Comparison of ENCODE assay signal across 8 cellular contexts in the genomic region with DNA sequence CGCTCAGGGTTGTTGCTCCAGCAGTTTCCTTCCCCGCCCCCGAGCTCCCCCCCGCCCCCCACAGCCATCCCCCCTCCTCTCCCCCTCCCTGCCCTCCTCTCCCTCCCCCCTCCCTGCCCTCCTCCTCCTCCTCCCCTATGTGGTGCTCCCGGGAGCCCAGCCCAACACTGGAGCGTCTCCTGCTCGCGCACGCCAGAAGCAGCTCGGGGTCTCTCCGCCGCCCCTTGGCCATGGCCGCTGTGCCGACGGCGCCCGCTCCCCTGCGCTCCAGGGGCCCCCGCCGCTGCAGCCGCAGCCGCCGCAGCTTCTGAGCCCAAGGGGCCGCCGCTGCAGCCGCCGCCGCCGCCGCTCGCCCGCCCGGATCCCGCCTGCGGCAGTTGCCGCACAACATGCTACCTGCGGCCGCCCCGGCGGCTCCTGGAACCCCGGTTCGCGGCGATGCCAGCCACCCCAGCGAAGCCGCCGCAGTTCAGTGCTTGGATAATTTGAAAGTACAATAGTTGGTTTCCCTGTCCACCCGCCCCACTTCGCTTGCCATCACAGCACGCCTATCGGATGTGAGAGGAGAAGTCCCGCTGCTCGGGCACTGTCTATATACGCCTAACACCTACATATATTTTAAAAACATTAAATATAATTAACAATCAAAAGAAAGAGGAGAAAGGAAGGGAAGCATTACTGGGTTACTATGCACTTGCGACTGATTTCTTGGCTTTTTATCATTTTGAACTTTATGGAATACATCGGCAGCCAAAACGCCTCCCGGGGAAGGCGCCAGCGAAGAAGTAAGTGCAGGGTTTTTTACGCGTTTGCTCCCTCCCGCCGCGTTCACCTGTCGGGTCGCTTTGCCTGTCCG. TPM values are rescaled to one million over a fixed set of nuclear protein-coding genes. Genes with fewer than 3 reads are reported as not detected.
DNase-seq lines count a peak whose midpoint lies in the region; ATAC-seq and TF ChIP-seq lines count a peak whose summit lies in the region.

A gene with protein sequence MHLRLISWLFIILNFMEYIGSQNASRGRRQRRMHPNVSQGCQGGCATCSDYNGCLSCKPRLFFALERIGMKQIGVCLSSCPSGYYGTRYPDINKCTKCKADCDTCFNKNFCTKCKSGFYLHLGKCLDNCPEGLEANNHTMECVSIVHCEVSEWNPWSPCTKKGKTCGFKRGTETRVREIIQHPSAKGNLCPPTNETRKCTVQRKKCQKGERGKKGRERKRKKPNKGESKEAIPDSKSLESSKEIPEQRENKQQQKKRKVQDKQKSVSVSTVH (plus strand): TSS at position 167 of the 856 bp plus-strand sequence. CDS start 522 bp downstream, at position 689.

- no peak for TF ChIP-seq CTCF in liver (IDR thresholded peaks at IDR 0.05; ENCODE audit: low read depth, low read length, missing input control)

- H3K27me3 ChIP-seq in liver (ENCODE audit: control insufficient read depth in 4 of 4, insufficient read depth in 4 of 4, low read length in 3 of 4): peaks cover 2 to 23% (median 5%) of the 10 kb centered on the region in 4 donors
- H3K27me3 ChIP-seq in subcutaneous abdominal adipose tissue (ENCODE audit: control insufficient read depth in 5 of 5, insufficient read depth in 4 of 5, low read length in 5 of 5): peaks cover 6 to 23% (median 18%) of the 10 kb centered on the region in 5 donors

- TF ChIP-seq RAD21 in liver (IDR thresholded peaks at IDR 0.05): no peak

- H3K9ac ChIP-seq in liver (ENCODE audit: low read depth in 1 of 2, low read length in 2 of 2): no peak within 1 kb of the TSS
- H3K9ac ChIP-seq in subcutaneous abdominal adipose tissue (ENCODE audit: low read length in 5 of 5): peak within 1 kb of the TSS in 2 of 5 donors; percentile 37 to 52

- 1% methylated on average over 68 of the region's 68 CpGs for WGBS in liver

- H3K27ac ChIP-seq in liver (ENCODE audit: low read depth in 1 of 2, low read length in 2 of 2): peak within 1 kb of the TSS; percentile 28 to 69
- H3K27ac ChIP-seq in subcutaneous abdominal adipose tissue (ENCODE audit: low read depth, low read length): peak within 1 kb of the TSS; percentile 57

- H3K4me1 ChIP-seq in liver (ENCODE audit: control insufficient read depth in 4 of 4, insufficient read depth in 4 of 4, low read length in 3 of 4) (peaks cover 10 to 29% (median 20%) of the 10 kb centered on the region in 4 donors), subcutaneous abdominal adipose tissue (ENCODE audit: control insufficient read depth in 5 of 5, insufficient read depth in 5 of 5, low read length in 5 of 5) (peaks cover 2 to 38% (median 34%) of the 10 kb centered on the region in 5 donors)

- ATAC-seq in GM19467 (IDR thresholded peaks at IDR 0.05; ENCODE audit: unreplicated experiment) (peak; percentile 20), GM21825 (IDR thresholded peaks at IDR 0.05; ENCODE audit: unreplicated experiment) (no peak)

- DNase-seq in COLO668 (lab: John Stamatoyannopoulos, UW; ENCODE audit: unreplicated experiment): peak; percentile 60
- DNase-seq in NCI-H69 (lab: John Stamatoyannopoulos, UW): peak; percentile 77
- peak; percentile 36 for DNase-seq in cerebellar cortex (ENCODE audit: low spot score)
- DNase-seq in effector CD8-positive, alpha-beta T cell (lab: John Stamatoyannopoulos, UW): no peak

- H3K9me3 ChIP-seq in liver (ENCODE audit: control insufficient read depth in 4 of 4, low read length in 3 of 4) (no peaks in the 10 kb centered on the region), subcutaneous abdominal adipose tissue (ENCODE audit: control insufficient read depth in 5 of 5, low read length in 5 of 5) (no peaks in the 10 kb centered on the region)

- H3K4me3 ChIP-seq in liver (ENCODE audit: low read depth in 1 of 3, low read length in 3 of 3) (peak within 1 kb of the TSS in 2 of 3 donors; percentile 60 to 70), subcutaneous abdominal adipose tissue (ENCODE audit: low read depth in 1 of 5, low read length in 5 of 5) (peak within 1 kb of the TSS; percentile 71 to 87 (median 80))

- H3K36me3 ChIP-seq in liver (ENCODE audit: control insufficient read depth in 4 of 4, insufficient read depth in 3 of 4, low read depth in 1 of 4, low read length in 3 of 4) (no peaks in the 10 kb centered on the region), subcutaneous abdominal adipose tissue (ENCODE audit: control insufficient read depth in 5 of 5, insufficient read depth in 5 of 5, low read length in 5 of 5) (no peaks in the 10 kb centered on the region)

TF ChIP-seq in liver, 16 proteins besides CTCF, POLR2A, EP300 and RAD21:
- TF ChIP-seq SP1 (IDR thresholded peaks at IDR 0.05): no peak
- TF ChIP-seq EGR1 (IDR thresholded peaks at IDR 0.05; ENCODE audit: low read depth in 2 of 2): no peak
- TF ChIP-seq JUND (IDR thresholded peaks at IDR 0.05): no peak
- TF ChIP-seq, protein P1, sequence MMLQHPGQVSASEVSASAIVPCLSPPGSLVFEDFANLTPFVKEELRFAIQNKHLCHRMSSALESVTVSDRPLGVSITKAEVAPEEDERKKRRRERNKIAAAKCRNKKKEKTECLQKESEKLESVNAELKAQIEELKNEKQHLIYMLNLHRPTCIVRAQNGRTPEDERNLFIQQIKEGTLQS (IDR thresholded peaks at IDR 0.05): no peak
TF ChIP-seq in liver: peak in this region for 0.

RNA-seq across cellular contexts. Expression of the gene that starts here (rescaled TPM):
- total RNA-seq in liver: 1 to 10 TPM; 1.4 to 1.6 TPM
- polyA plus RNA-seq in liver: 1 to 10 TPM; 1.6 to 3.5 TPM
